ENCODE assay signal across 8 cellular contexts in the genomic region with DNA sequence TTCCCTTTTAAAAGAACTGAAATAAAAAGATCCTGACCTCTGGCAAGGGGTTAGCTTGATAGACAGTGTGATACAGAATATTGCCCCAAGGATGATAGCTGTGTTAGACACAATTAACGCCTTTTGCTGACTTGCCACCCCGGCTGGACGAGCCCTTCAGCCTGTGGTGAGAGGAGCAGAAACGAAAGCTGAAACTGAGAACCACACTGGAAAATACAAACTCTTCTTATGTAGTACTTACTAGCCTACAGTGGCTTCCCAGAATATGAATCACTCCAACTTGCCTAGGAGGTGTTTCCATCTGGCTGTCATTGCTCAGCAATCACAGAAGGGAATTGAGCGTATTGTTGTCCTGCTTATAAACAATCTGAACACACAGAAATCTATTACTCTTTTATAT. TPM values are rescaled to one million over a fixed set of nuclear protein-coding genes. Genes with fewer than 3 reads are reported as not detected.
DNase-seq lines count a peak whose midpoint lies in the region; ATAC-seq and TF ChIP-seq lines count a peak whose summit lies in the region.

No MANE protein-coding gene starts in this region.

- peak overlapping the region; percentile 16 to 92 (median 80) for H3K4me3 Mint-ChIP-seq in CD4-positive, alpha-beta memory T cell
- H3K4me3 Mint-ChIP-seq in activated T-helper 1 cell treated with anti-CD3 and anti-CD28 coated beads, Interleukin-12 subunit alpha, Interleukin-12 subunit beta, Interleukin-2, Interleukin-4 antibody, amounts not matched to agents 30 ng/mL and 10 ng/mL and 1 ng/mL, durations not matched to agents 14 hours and 24 hours and 36 hours = peak overlapping the region; percentile 68

- TF ChIP-seq CTCF in PC-9 (conservative IDR thresholded peaks at IDR 0.05) = no peak

- H4K20me1 ChIP-seq in PC-9 (ENCODE audit: insufficient read depth) = no peaks in the 10 kb centered on the region

- H3K4me2 ChIP-seq in PC-9 = no peak overlapping the region

- H3K9me3 Mint-ChIP-seq in CD4-positive, alpha-beta memory T cell = no peaks in the 10 kb centered on the region
- H3K9me3 Mint-ChIP-seq in activated T-helper 1 cell treated with anti-CD3 and anti-CD28 coated beads, Interleukin-12 subunit alpha, Interleukin-12 subunit beta, Interleukin-2, Interleukin-4 antibody, amounts not matched to agents 30 ng/mL and 10 ng/mL and 1 ng/mL, durations not matched to agents 14 hours and 24 hours and 36 hours = no peaks in the 10 kb centered on the region

- no peak overlapping the region for H2AFZ ChIP-seq in PC-9

- peaks cover under 1% of the 10 kb centered on the region for H3K36me3 ChIP-seq in CD4-positive, alpha-beta memory T cell (ENCODE audit: insufficient read depth, low read length)
- H3K36me3 ChIP-seq in PC-9 (ENCODE audit: low read depth) = no peaks in the 10 kb centered on the region

- ATAC-seq in GM19455 (IDR thresholded peaks at IDR 0.05; ENCODE audit: unreplicated experiment) (peak; percentile 78), HG03457 (IDR thresholded peaks at IDR 0.05; ENCODE audit: unreplicated experiment) (peak; percentile 78)

- no TSS peak for BruUV-seq in PC-9 (replicated peaks; lab: Mats Ljungman, UMichigan)

- no peak overlapping the region for H3K4me3 ChIP-seq in CD4-positive, alpha-beta memory T cell (ENCODE audit: low read length in 2 of 2)
- no peak overlapping the region for H3K4me3 ChIP-seq in PC-9

- H3K4me1 ChIP-seq in CD4-positive, alpha-beta memory T cell (ENCODE audit: insufficient read depth, low read length) = peaks cover 76% of the 10 kb centered on the region
- H3K4me1 ChIP-seq in PC-9 (replicated peaks; ENCODE audit: insufficient read depth) = no peaks in the 10 kb centered on the region

- no peaks in the 10 kb centered on the region for H3K27me3 Mint-ChIP-seq in CD4-positive, alpha-beta memory T cell
- H3K27me3 Mint-ChIP-seq in activated T-helper 1 cell treated with anti-CD3 and anti-CD28 coated beads, Interleukin-12 subunit alpha, Interleukin-12 subunit beta, Interleukin-2, Interleukin-4 antibody, amounts not matched to agents 30 ng/mL and 10 ng/mL and 1 ng/mL, durations not matched to agents 14 hours and 24 hours and 36 hours (ENCODE audit: insufficient read depth) = no peaks in the 10 kb centered on the region

- POLR2A ChIA-PET in CD4-positive, alpha-beta memory T cell (lab: Charles Lee; ENCODE audit: partially characterized antibody) = interaction anchor here (0.7 to 3.8 kb wide), 6 partner anchors 10 to 140 kb away, joined by 3 to 17 read pairs (median 3); partner anchors contain the start of gene HSPA13
- POLR2A ChIA-PET in PC-9 (lab: Charles Lee; ENCODE audit: unreplicated experiment) = no interaction called here

- no peaks in the 10 kb centered on the region for H3K9me3 ChIP-seq in CD4-positive, alpha-beta memory T cell (ENCODE audit: control insufficient read depth in 1 of 2, low read length in 2 of 2)
- no peaks in the 10 kb centered on the region for H3K9me3 ChIP-seq in PC-9 (ENCODE audit: insufficient read depth, low read depth)

- H3K27ac Mint-ChIP-seq in CD4-positive, alpha-beta memory T cell = peak overlapping the region; percentile 31 to 92 (median 77)
- peak overlapping the region; percentile 91 for H3K27ac Mint-ChIP-seq in activated T-helper 1 cell treated with anti-CD3 and anti-CD28 coated beads, Interleukin-12 subunit alpha, Interleukin-12 subunit beta, Interleukin-2, Interleukin-4 antibody, amounts not matched to agents 30 ng/mL and 10 ng/mL and 1 ng/mL, durations not matched to agents 14 hours and 24 hours and 36 hours

- peaks cover 8 to 22% of the 10 kb centered on the region in 2 donors for H3K36me3 Mint-ChIP-seq in CD4-positive, alpha-beta memory T cell
- H3K36me3 Mint-ChIP-seq in activated T-helper 1 cell treated with anti-CD3 and anti-CD28 coated beads, Interleukin-12 subunit alpha, Interleukin-12 subunit beta, Interleukin-2, Interleukin-4 antibody, amounts not matched to agents 30 ng/mL and 10 ng/mL and 1 ng/mL, durations not matched to agents 14 hours and 24 hours and 36 hours (ENCODE audit: low read depth) = peaks cover 35% of the 10 kb centered on the region

- DNase-seq in CD4-positive, alpha-beta memory T cell = peak in 2 of 5 donors; percentile 24 to 51
- DNase-seq in activated T-helper 1 cell treated with anti-CD3 and anti-CD28 coated beads, Interleukin-12 subunit alpha, Interleukin-12 subunit beta, Interleukin-2, Interleukin-4 antibody, amounts not matched to agents 30 ng/mL and 10 ng/mL and 1 ng/mL, durations not matched to agents 14 hours and 24 hours and 36 hours (ENCODE audit: low spot score) = peak; percentile 35
- peak; percentile 34 for DNase-seq in stimulated activated CD4-positive, alpha-beta T cell treated with anti-CD3 and anti-CD28 coated beads, Interleukin-4, amount 100 ng/mL, for 1 hour
- no peak for DNase-seq in GOT3 (lab: John Stamatoyannopoulos, UW)
- DNase-seq in T-helper 9 cell = no peak
- no peak for DNase-seq in PC-9

- H3F3A ChIP-seq in PC-9 (ENCODE audit: insufficient read depth, low read depth) = no peaks in the 10 kb centered on the region

- no peaks in the 10 kb centered on the region for H3K27me3 ChIP-seq in CD4-positive, alpha-beta memory T cell (ENCODE audit: insufficient read depth, low read length)
- H3K27me3 ChIP-seq in PC-9 (ENCODE audit: insufficient read depth, low read depth) = no peaks in the 10 kb centered on the region

- no peak overlapping the region for H3K27ac ChIP-seq in CD4-positive, alpha-beta memory T cell (ENCODE audit: low read depth, low read length)
- no peak overlapping the region for H3K27ac ChIP-seq in PC-9

- H3K4me1 Mint-ChIP-seq in CD4-positive, alpha-beta memory T cell = peaks cover 46 to 70% (median 57%) of the 10 kb centered on the region in 4 donors
- H3K4me1 Mint-ChIP-seq in activated T-helper 1 cell treated with anti-CD3 and anti-CD28 coated beads, Interleukin-12 subunit alpha, Interleukin-12 subunit beta, Interleukin-2, Interleukin-4 antibody, amounts not matched to agents 30 ng/mL and 10 ng/mL and 1 ng/mL, durations not matched to agents 14 hours and 24 hours and 36 hours (ENCODE audit: low read depth) = peaks cover 72% of the 10 kb centered on the region

- H3K79me2 ChIP-seq in PC-9 (ENCODE audit: low read depth) = no peaks in the 10 kb centered on the region

- CTCF ChIA-PET in CD4-positive, alpha-beta memory T cell (lab: Charles Lee; ENCODE audit: partially characterized antibody) = interaction anchor here (1.1 kb wide), 1 partner anchor 215 kb away, joined by 4 read pairs; no protein-coding TSS in a partner anchor
- CTCF ChIA-PET in PC-9 (lab: Charles Lee) = no interaction called here

- no peaks in the 10 kb centered on the region for H3K9me2 ChIP-seq in PC-9 (ENCODE audit: insufficient read depth)

- intact Hi-C loops in CD4-positive, alpha-beta memory T cell (cut with micrococcal nuclease) = loop anchor here (5.0 kb wide), 1 partner anchor 214 kb away; no protein-coding TSS in a partner anchor
- intact Hi-C loops in activated T-helper 1 cell treated with anti-CD3 and anti-CD28 coated beads, Interleukin-12 subunit alpha, Interleukin-12 subunit beta, Interleukin-2, Interleukin-4 antibody, amounts not matched to agents 30 ng/mL and 10 ng/mL and 1 ng/mL, durations not matched to agents 14 hours and 24 hours and 36 hours (cut with micrococcal nuclease) = loop anchor here (1.0 to 10.0 kb wide), 9 partner anchors 11 to 1212 kb away; no protein-coding TSS in a partner anchor
- intact Hi-C loops in PC-9 (cut with micrococcal nuclease; ENCODE audit: unreplicated experiment) = no loop called here

RNA-seq across cellular contexts. Expression of gene SAMSN1, which starts 22.9 kb away (rescaled TPM):
- total RNA-seq in CD4-positive, alpha-beta memory T cell = 10 to 100 TPM; 58.0 to 59.5 TPM
- 10 to 100 TPM; 50.8 to 56.3 TPM for polyA plus RNA-seq in CD4-positive, alpha-beta memory T cell
- total RNA-seq in activated T-helper 1 cell treated with anti-CD3 and anti-CD28 coated beads, Interleukin-12 subunit alpha, Interleukin-12 subunit beta, Interleukin-2, Interleukin-4 antibody, amounts not matched to agents 30 ng/mL and 10 ng/mL and 1 ng/mL, durations not matched to agents 14 hours and 24 hours and 36 hours = 115 and 119 TPM in 2 replicates
- total RNA-seq in PC-9 (2021) = 0.41 TPM in 1 of 2 replicates, not detected in the other

Comparison
In these comparisons a context has a peak if more than half of its experiments do, and no peak if none do; other contexts are left out.
1. DNase-seq: peak in activated T-helper 1 cell treated with anti-CD3 and anti-CD28 coated beads, Interleukin-12 subunit alpha, Interleukin-12 subunit beta, Interleukin-2, Interleukin-4 antibody, amounts not matched to agents 30 ng/mL and 10 ng/mL and 1 ng/mL, durations not matched to agents 14 hours and 24 hours and 36 hours (single experiment) and stimulated activated CD4-positive, alpha-beta T cell treated with anti-CD3 and anti-CD28 coated beads, Interleukin-4, amount 100 ng/mL, for 1 hour (single experiment); none in GOT3 (single experiment), T-helper 9 cell (single experiment) and PC-9 (0 of 2).
2. RNA of gene SAMSN1, which starts 22.9 kb away (total RNA-seq): 115 to 119 TPM in activated T-helper 1 cell treated with anti-CD3 and anti-CD28 coated beads, Interleukin-12 subunit alpha, Interleukin-12 subunit beta, Interleukin-2, Interleukin-4 antibody, amounts not matched to agents 30 ng/mL and 10 ng/mL and 1 ng/mL, durations not matched to agents 14 hours and 24 hours and 36 hours and 58.0 to 59.5 TPM in CD4-positive, alpha-beta memory T cell; 0.41 TPM in PC-9; every median in the first group is over 10 times any median in the second.